ENCODE assay signal across 6 cellular contexts in genomic region chr17:29271980-29272379, GRCh38. TPM values are rescaled to one million over a fixed set of nuclear protein-coding genes. Genes with fewer than 3 reads are reported as not detected.
"Had no signal": no experiment of that assay in that cellular context is flagged by ENCODE, and none has a peak within 500 bp of the region (broad histone marks: within the 10 kb centered on the region; RNA-seq: fewer than 3 reads in every experiment).

No MANE protein-coding gene starts in this region.

RNA-seq across cellular contexts. Expression of gene CRYBA1, which starts 25.3 kb away (rescaled TPM):
- total RNA-seq: M059J, PC-3, Peyer's patch, Right ventricle myocardium superior, SJSA1 had no signal
- polyA plus RNA-seq: SK-N-SH had no signal
